In genomic region chr10:103636996-103637395, GRCh38 we compare ENCODE assay signal across 11 cellular contexts.
DNase-seq lines count a peak whose midpoint lies in the region; ATAC-seq and TF ChIP-seq lines count a peak whose summit lies in the region.
"Had no signal": no experiment of that assay in that cellular context is flagged by ENCODE, and none has a peak within 500 bp of the region (broad histone marks: within the 10 kb centered on the region; RNA-seq: fewer than 3 reads in every experiment).

No MANE protein-coding gene starts in this region.

- no peak overlapping the region for H3K9ac ChIP-seq in skeletal muscle satellite cell (ENCODE audit: low read depth, low read length)

- DNase-seq in AG10803 (ENCODE audit: low read depth) (peak; percentile 55), adrenal gland (peak in 3 of 7 donors; percentile 47 to 65 (median 60)), GOT3 (lab: John Stamatoyannopoulos, UW) (no peak)
- DNase-seq in central memory CD4-positive, alpha-beta T cell, result no peak
- no peak for DNase-seq in CD4-positive, alpha-beta memory T cell
- no peak for DNase-seq in CD8-positive, alpha-beta memory T cell
- DNase-seq: activated CD4-positive, alpha-beta T cell treated with anti-CD3 and anti-CD28 coated beads for 36 hours; activated T-cell treated with anti-CD3 and anti-CD28 coated beads, Interleukin-2, amount 50 U/mL, for 48 hours; DMS79 had no signal

- TF ChIP-seq POLR2A in adrenal gland (IDR thresholded peaks at IDR 0.05) (no peak), gastroesophageal sphincter (IDR thresholded peaks at IDR 0.05) (no peak)

- TF ChIP-seq CTCF in AG10803 (conservative IDR thresholded peaks at IDR 0.05; ENCODE audit: low read length) (no peak), adrenal gland (IDR thresholded peaks at IDR 0.05) (no peak), gastroesophageal sphincter (IDR thresholded peaks at IDR 0.05) (no peak)

- no peak overlapping the region for H3K4me3 Mint-ChIP-seq in CD4-positive, alpha-beta memory T cell
- H3K4me3 Mint-ChIP-seq in CD8-positive, alpha-beta memory T cell, result no peak overlapping the region
- H3K4me3 Mint-ChIP-seq: activated CD4-positive, alpha-beta T cell treated with anti-CD3 and anti-CD28 coated beads for 36 hours had no signal

- no peaks in the 10 kb centered on the region for H3K36me3 ChIP-seq in adrenal gland (replicated peaks in 1 of 2)
- peaks cover 0 to 34% of the 10 kb centered on the region in 2 donors for H3K36me3 ChIP-seq in gastroesophageal sphincter
- peaks cover 3% of the 10 kb centered on the region for H3K36me3 ChIP-seq in skeletal muscle satellite cell (ENCODE audit: insufficient read depth, low read length)
- no peaks in the 10 kb centered on the region for H3K36me3 ChIP-seq in CD4-positive, alpha-beta memory T cell (ENCODE audit: insufficient read depth, low read length)
- no peaks in the 10 kb centered on the region for H3K36me3 ChIP-seq in CD8-positive, alpha-beta memory T cell (ENCODE audit: insufficient read depth, low read length)

- peaks cover 18 to 59% of the 10 kb centered on the region in 2 donors for H3K4me1 ChIP-seq in adrenal gland (replicated peaks in 1 of 2)
- peaks cover 8 to 73% (median 39%) of the 10 kb centered on the region in 3 donors for H3K4me1 ChIP-seq in gastroesophageal sphincter
- H3K4me1 ChIP-seq in skeletal muscle satellite cell (ENCODE audit: control insufficient read depth, insufficient read depth, low read length), result peaks cover 41% of the 10 kb centered on the region
- no peaks in the 10 kb centered on the region for H3K4me1 ChIP-seq in CD4-positive, alpha-beta memory T cell (ENCODE audit: insufficient read depth, low read length)
- H3K4me1 ChIP-seq in CD8-positive, alpha-beta memory T cell (ENCODE audit: insufficient read depth, low read length), result no peaks in the 10 kb centered on the region

- POLR2A ChIA-PET in CD4-positive, alpha-beta memory T cell (lab: Charles Lee; ENCODE audit: partially characterized antibody), result no interaction called here
- POLR2A ChIA-PET in CD8-positive, alpha-beta memory T cell (lab: Charles Lee), result no interaction called here

- H3K9me3 Mint-ChIP-seq in CD4-positive, alpha-beta memory T cell, result no peaks in the 10 kb centered on the region
- H3K9me3 Mint-ChIP-seq in CD8-positive, alpha-beta memory T cell, result no peaks in the 10 kb centered on the region

- no peaks in the 10 kb centered on the region for H3K27me3 ChIP-seq in adrenal gland
- H3K27me3 ChIP-seq in gastroesophageal sphincter, result no peaks in the 10 kb centered on the region
- no peaks in the 10 kb centered on the region for H3K27me3 ChIP-seq in skeletal muscle satellite cell (ENCODE audit: control insufficient read depth, insufficient read depth, low read length)
- no peaks in the 10 kb centered on the region for H3K27me3 ChIP-seq in CD4-positive, alpha-beta memory T cell (ENCODE audit: insufficient read depth, low read length)
- H3K27me3 ChIP-seq in CD8-positive, alpha-beta memory T cell (ENCODE audit: insufficient read depth, low read length, poor library complexity, severe bottlenecking), result no peaks in the 10 kb centered on the region

- peaks cover 0 to 1% of the 10 kb centered on the region in 2 donors for H3K36me3 Mint-ChIP-seq in CD4-positive, alpha-beta memory T cell
- peaks cover 0 to 4% (median 2%) of the 10 kb centered on the region in 3 donors for H3K36me3 Mint-ChIP-seq in CD8-positive, alpha-beta memory T cell

- no peak for TF ChIP-seq EP300 in gastroesophageal sphincter (IDR thresholded peaks at IDR 0.05)

- peak; percentile 10 for ATAC-seq in gastroesophageal sphincter
- ATAC-seq: activated CD4-positive, alpha-beta T cell treated with anti-CD3 and anti-CD28 coated beads for 36 hours had no signal

- CTCF ChIA-PET in CD4-positive, alpha-beta memory T cell (lab: Charles Lee; ENCODE audit: partially characterized antibody), result interaction anchor here (0.8 to 1.3 kb wide), 2 partner anchors 28 to 49 kb away, joined by 3 read pairs; no protein-coding TSS in a partner anchor
- CTCF ChIA-PET in CD8-positive, alpha-beta memory T cell (lab: Charles Lee), result no interaction called here

- H3K27ac ChIP-seq in adrenal gland (peak overlapping the region in 4 of 5 donors; percentile 54 to 90 (median 76)), gastroesophageal sphincter (peak overlapping the region in 3 of 4 donors; percentile 86 to 88 (median 88))
- no peak overlapping the region for H3K27ac ChIP-seq in CD4-positive, alpha-beta memory T cell (ENCODE audit: low read depth, low read length)
- no peak overlapping the region for H3K27ac ChIP-seq in CD8-positive, alpha-beta memory T cell (ENCODE audit: low read depth, low read length)

- intact Hi-C loops in adrenal gland (cut with DNase I), result no loop called here
- intact Hi-C loops in CD4-positive, alpha-beta memory T cell (cut with micrococcal nuclease), result no loop called here

- H3K4me3 ChIP-seq in AG10803 (ENCODE audit: low read length) (no peak overlapping the region), adrenal gland (no peak overlapping the region), gastroesophageal sphincter (no peak overlapping the region), skeletal muscle satellite cell (ENCODE audit: low read length) (no peak overlapping the region)
- H3K4me3 ChIP-seq in CD4-positive, alpha-beta memory T cell (ENCODE audit: low read length in 2 of 2), result no peak overlapping the region
- no peak overlapping the region for H3K4me3 ChIP-seq in CD8-positive, alpha-beta memory T cell (ENCODE audit: low read length)

- H3K9me3 ChIP-seq in adrenal gland (replicated peaks in 1 of 3), result no peaks in the 10 kb centered on the region
- no peaks in the 10 kb centered on the region for H3K9me3 ChIP-seq in gastroesophageal sphincter
- no peaks in the 10 kb centered on the region for H3K9me3 ChIP-seq in skeletal muscle satellite cell (replicated peaks; ENCODE audit: low read length)
- H3K9me3 ChIP-seq in CD4-positive, alpha-beta memory T cell (ENCODE audit: control insufficient read depth in 1 of 2, low read length in 2 of 2), result no peaks in the 10 kb centered on the region
- no peaks in the 10 kb centered on the region for H3K9me3 ChIP-seq in CD8-positive, alpha-beta memory T cell (ENCODE audit: low read length)

- H3K4me1 Mint-ChIP-seq in CD4-positive, alpha-beta memory T cell, result peaks cover 0 to 5% (median 0%) of the 10 kb centered on the region in 4 donors
- peaks cover 0 to 10% (median 2%) of the 10 kb centered on the region in 3 donors for H3K4me1 Mint-ChIP-seq in CD8-positive, alpha-beta memory T cell
- H3K4me1 Mint-ChIP-seq: activated CD4-positive, alpha-beta T cell treated with anti-CD3 and anti-CD28 coated beads for 36 hours had no signal

- peak overlapping the region; percentile 74 for H3K4me2 ChIP-seq in skeletal muscle satellite cell (ENCODE audit: low read length)

- H3K27ac Mint-ChIP-seq in CD4-positive, alpha-beta memory T cell, result peak overlapping the region in 3 of 7 donors; percentile 8 to 69 (median 62)
- H3K27ac Mint-ChIP-seq in CD8-positive, alpha-beta memory T cell, result peak overlapping the region in 1 of 8 donors; percentile 21
- H3K27ac Mint-ChIP-seq: activated CD4-positive, alpha-beta T cell treated with anti-CD3 and anti-CD28 coated beads for 36 hours had no signal

- no peaks in the 10 kb centered on the region for H3K27me3 Mint-ChIP-seq in CD4-positive, alpha-beta memory T cell
- peaks cover 0 to 6% of the 10 kb centered on the region in 2 donors for H3K27me3 Mint-ChIP-seq in CD8-positive, alpha-beta memory T cell
- H3K27me3 Mint-ChIP-seq: activated CD4-positive, alpha-beta T cell treated with anti-CD3 and anti-CD28 coated beads for 36 hours had no signal

- 34 to 76% (median 54%) methylated on average over 3 to 10 of the region's 10 CpGs for WGBS in adrenal gland, 4 donors
- 60 to 80% methylated on average over 1 of the region's 10 CpGs for WGBS in gastroesophageal sphincter (ENCODE audit: low coverage in 1 of 2), 2 donors

Comparison
In these comparisons a context has a peak if more than half of its experiments do, and no peak if none do; other contexts are left out.
1. H3K27ac ChIP-seq: peak in adrenal gland (4 of 5) and gastroesophageal sphincter (3 of 4); none in CD4-positive, alpha-beta memory T cell (single experiment) and CD8-positive, alpha-beta memory T cell (single experiment).